Comparison of ENCODE assay signal across 1 cellular context in the genomic region with DNA sequence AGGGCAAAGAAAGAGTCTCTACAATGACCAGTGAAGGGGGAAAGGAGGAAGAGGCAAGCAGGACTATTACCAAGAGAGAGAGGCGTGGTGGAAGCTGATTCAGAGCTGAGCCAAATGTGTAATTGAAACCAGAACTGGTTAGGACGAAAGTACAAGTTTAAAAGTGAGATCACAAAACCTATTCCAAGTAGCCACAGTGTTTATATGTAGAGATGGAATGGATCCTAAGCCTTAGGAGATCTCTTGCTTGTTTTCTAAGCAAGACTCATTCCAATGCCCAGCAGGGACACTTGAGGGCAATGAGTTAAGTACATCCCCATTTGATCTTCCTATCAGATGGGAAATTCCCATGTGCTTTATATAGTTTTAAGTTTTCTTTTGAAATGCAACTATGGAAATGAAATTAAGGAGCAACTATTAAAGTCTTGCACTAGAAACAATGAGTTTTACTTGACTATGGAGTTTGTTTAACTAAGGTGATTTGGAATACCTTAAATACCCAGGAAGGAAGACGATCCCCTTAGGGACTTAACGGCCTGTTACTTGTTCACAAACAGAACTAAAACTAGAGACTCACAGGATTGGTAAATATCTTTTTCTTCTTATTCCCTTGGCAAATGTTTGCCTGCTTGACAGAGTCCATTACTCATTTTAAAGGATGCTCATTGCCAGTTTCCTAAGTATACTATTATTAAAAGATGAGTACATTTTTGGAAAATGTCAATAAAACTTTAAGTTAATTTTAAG.
TF ChIP-seq lines count a peak whose summit lies in the region.

No MANE protein-coding gene starts in this region.

TF ChIP-seq in GM12878, 131 proteins besides CTCF, POLR2A, EP300 and RAD21 (continued from another document):
- TF ChIP-seq ZNF207 (IDR thresholded peaks at IDR 0.05; ENCODE audit: borderline replicate concordance) = no peak
- TF ChIP-seq, protein P1, sequence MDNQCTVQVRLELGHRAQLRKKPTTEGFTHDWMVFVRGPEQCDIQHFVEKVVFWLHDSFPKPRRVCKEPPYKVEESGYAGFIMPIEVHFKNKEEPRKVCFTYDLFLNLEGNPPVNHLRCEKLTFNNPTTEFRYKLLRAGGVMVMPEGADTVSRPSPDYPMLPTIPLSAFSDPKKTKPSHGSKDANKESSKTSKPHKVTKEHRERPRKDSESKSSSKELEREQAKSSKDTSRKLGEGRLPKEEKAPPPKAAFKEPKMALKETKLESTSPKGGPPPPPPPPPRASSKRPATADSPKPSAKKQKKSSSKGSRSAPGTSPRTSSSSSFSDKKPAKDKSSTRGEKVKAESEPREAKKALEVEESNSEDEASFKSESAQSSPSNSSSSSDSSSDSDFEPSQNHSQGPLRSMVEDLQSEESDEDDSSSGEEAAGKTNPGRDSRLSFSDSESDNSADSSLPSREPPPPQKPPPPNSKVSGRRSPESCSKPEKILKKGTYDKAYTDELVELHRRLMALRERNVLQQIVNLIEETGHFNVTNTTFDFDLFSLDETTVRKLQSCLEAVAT (IDR thresholded peaks at IDR 0.05) = 0 out of 2 replicates have a peak, but pooled peaks have one; percentile 25
- TF ChIP-seq ASH2L (IDR thresholded peaks at IDR 0.05; ENCODE audit: borderline replicate concordance, low read depth) = no peak
